15 cellular contexts compared by ENCODE assay signal in the genomic region with DNA sequence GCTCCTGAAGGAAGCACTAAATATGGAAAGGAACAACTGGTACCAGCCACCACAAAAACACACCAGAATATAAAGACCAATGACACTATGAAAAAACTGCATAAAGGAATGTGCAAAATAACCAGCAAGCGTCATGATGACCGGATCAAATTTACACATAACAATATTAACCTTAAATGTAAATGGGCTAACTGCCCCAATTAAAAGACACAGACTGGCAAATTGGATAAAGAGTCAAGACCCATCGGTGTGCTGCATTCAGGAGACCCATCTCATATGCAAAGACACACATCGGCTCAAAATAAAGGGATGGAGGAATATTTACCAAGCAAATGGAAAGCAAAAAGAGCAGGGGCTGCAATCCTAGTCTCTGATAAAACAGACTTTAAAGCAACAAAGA. TPM values are rescaled to one million over a fixed set of nuclear protein-coding genes. Genes with fewer than 3 reads are reported as not detected.
"Had no signal": no experiment of that assay in that cellular context is flagged by ENCODE, and none has a peak within 500 bp of the region (broad histone marks: within the 10 kb centered on the region; RNA-seq: fewer than 3 reads in every experiment).

No MANE protein-coding gene starts in this region.

RNA-seq across cellular contexts. Expression of a gene that starts 21.4 kb away (rescaled TPM):
- total RNA-seq: kidney; kidney epithelial cell; left lobe of liver; left ventricle myocardium inferior; left ventricle myocardium superior; lower leg skin; lower lobe of right lung; lung microvascular endothelial cell; mammary epithelial cell; mesothelial cell of epicardium; mononuclear cell; myocyte; naive thymus-derived CD4-positive, alpha-beta T cell had no signal
- polyA plus RNA-seq: immature natural killer cell; keratinocyte; mammary epithelial cell; naive thymus-derived CD4-positive, alpha-beta T cell had no signal

RNA-seq across cellular contexts. Expression of a gene that starts 30.0 kb away (rescaled TPM):
- total RNA-seq: kidney epithelial cell, myocyte had no signal
- polyA plus RNA-seq: immature natural killer cell; naive thymus-derived CD4-positive, alpha-beta T cell had no signal
